ENCODE assay signal across 1 cellular context in genomic region chr5:139700711-139701693, GRCh38.
A peak's percentile ranks its signal among the peaks of the same experiment; 100 is the strongest.
TF ChIP-seq lines count a peak whose summit lies in the region.

No MANE protein-coding gene starts in this region.

TF ChIP-seq in HepG2, 621 proteins besides CTCF, POLR2A, EP300 and RAD21 (continued from another document and continues in another):
- TF ChIP-seq UBTF (CRISPR knock-in tag; IDR thresholded peaks at IDR 0.05) (peak; percentile 39; the same call in 1 of the 2 replicates), BRF2 (CRISPR knock-in tag; IDR thresholded peaks at IDR 0.05) (no peak), SP5 (CRISPR knock-in tag; IDR thresholded peaks at IDR 0.05; ENCODE audit: borderline replicate concordance, low read depth) (peak; percentile 53; the same call in 1 of the 2 replicates), ZFAT (CRISPR knock-in tag; conservative IDR thresholded peaks at IDR 0.05) (no peak), HMGXB4 (CRISPR knock-in tag; IDR thresholded peaks at IDR 0.05; ENCODE audit: borderline replicate concordance in 1 of 2, low read depth in 1 of 2) (peak; percentile 15 to 47; a peak in 1 of 4 replicates), HOXA3 (CRISPR knock-in tag; IDR thresholded peaks at IDR 0.05) (no peak; the same call in 1 of the 2 replicates), TGIF2 (CRISPR knock-in tag; IDR thresholded peaks at IDR 0.05) (no peak), CAMTA2 (CRISPR knock-in tag; IDR thresholded peaks at IDR 0.05; ENCODE audit: borderline replicate concordance) (no peak), KDM2A (CRISPR knock-in tag; IDR thresholded peaks at IDR 0.05; ENCODE audit: borderline replicate concordance, low read depth) (peak; percentile 83), FOXA3 (CRISPR knock-in tag; IDR thresholded peaks at IDR 0.05) (peak; percentile 51; the same call in 1 of the 2 replicates), PAF1 (CRISPR knock-in tag; IDR thresholded peaks at IDR 0.05) (no peak), ZNF577 (CRISPR knock-in tag; IDR thresholded peaks at IDR 0.05; ENCODE audit: borderline replicate concordance, low read depth) (no peak), ZFP37 (CRISPR knock-in tag; IDR thresholded peaks at IDR 0.05; ENCODE audit: borderline replicate concordance) (no peak; the same call in 1 of the 2 replicates), ZEB1 (IDR thresholded peaks at IDR 0.05; ENCODE audit: insufficient replicate concordance, low read depth) (peak; percentile 66), ZNF512 (CRISPR knock-in tag; IDR thresholded peaks at IDR 0.05) (no peak), GATA4 (IDR thresholded peaks at IDR 0.05; ENCODE audit: borderline replicate concordance, low read depth) (no peak), NFKBIZ (CRISPR knock-in tag; IDR thresholded peaks at IDR 0.05) (no peak), CHD4 (IDR thresholded peaks at IDR 0.05; ENCODE audit: borderline replicate concordance, low read length) (0 out of 2 replicates have a peak, but pooled peaks have one; percentile 36), ZNF333 (CRISPR knock-in tag; IDR thresholded peaks at IDR 0.05; ENCODE audit: borderline replicate concordance) (no peak), ZNF615 (CRISPR knock-in tag; IDR thresholded peaks at IDR 0.05; ENCODE audit: borderline replicate concordance) (no peak), ZNF251 (CRISPR knock-in tag; IDR thresholded peaks at IDR 0.05) (no peak), GATAD1 (CRISPR knock-in tag; IDR thresholded peaks at IDR 0.05) (peak; percentile 27; the same call in 1 of the 2 replicates), ZNF646 (CRISPR knock-in tag; IDR thresholded peaks at IDR 0.05) (no peak), IRF1 (CRISPR knock-in tag; IDR thresholded peaks at IDR 0.05; ENCODE audit: low read depth) (no peak), AFF4 (CRISPR knock-in tag; IDR thresholded peaks at IDR 0.05) (no peak), ZNF280D (CRISPR knock-in tag; IDR thresholded peaks at IDR 0.05) (peak; percentile 73), CHD2 (IDR thresholded peaks at IDR 0.05; ENCODE audit: low read depth, low read length) (no peak), ZNF552 (CRISPR knock-in tag; IDR thresholded peaks at IDR 0.05; ENCODE audit: borderline replicate concordance) (peak; percentile 4; the same call in 1 of the 2 replicates), ZNF572 (CRISPR knock-in tag; IDR thresholded peaks at IDR 0.05) (peak; percentile 40; the same call in 1 of the 2 replicates), NONO (IDR thresholded peaks at IDR 0.05) (no peak), NONO (CRISPR knock-in tag; conservative IDR thresholded peaks at IDR 0.05) (peak; percentile 27)
